Comparison of ENCODE assay signal across 25 cellular contexts in the genomic region with DNA sequence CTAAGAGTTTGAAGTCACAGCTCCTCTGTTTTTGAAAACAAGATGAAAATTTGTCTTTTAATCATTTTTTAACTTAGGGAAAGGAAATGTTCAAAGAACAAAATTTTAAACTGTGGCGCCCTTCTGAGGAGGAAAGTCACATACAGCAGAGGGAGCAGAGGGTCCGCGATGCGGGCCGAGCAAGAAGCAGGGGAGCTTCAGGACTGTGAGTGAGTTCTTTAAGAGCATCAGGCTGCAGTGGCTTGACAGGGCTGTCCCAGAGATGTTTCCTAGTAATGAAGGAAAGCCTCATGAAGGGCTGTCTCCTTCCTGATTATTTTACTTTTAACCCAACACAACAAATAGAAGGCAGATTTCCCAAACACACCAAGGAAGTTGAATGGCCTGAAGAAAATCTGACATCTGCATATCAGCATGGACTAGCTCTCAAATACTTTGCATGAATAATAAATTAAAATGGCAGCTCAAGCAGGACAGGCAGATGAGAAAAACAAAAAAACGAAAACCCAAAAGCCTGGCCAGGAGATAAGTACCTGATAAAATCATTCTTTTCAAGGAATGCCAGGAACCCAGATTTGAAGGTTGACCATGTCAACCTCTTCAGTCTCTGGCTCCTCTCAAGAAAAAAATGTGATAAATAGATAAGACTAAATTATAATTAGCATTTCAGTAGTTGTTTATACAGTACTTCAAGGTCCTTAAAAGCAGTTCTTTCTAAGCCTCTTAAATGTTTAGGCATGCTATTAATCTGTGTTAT.
DNase-seq lines count a peak whose midpoint lies in the region; ATAC-seq, FAIRE-seq and TF ChIP-seq lines count a peak whose summit lies in the region.
"Had no signal": no experiment of that assay in that cellular context is flagged by ENCODE, and none has a peak within 500 bp of the region (broad histone marks: within the 10 kb centered on the region; RNA-seq: fewer than 3 reads in every experiment).

No MANE protein-coding gene starts in this region.

- peaks cover 27% of the 10 kb centered on the region for H3K4me1 Mint-ChIP-seq in nephron
- H3K4me1 Mint-ChIP-seq in activated CD8-positive, alpha-beta T cell treated with anti-CD3 and anti-CD28 coated beads, Interleukin-2, amount 10 ng/mL, durations not matched to agents 7 days and 5 days (ENCODE audit: low read depth): no peaks in the 10 kb centered on the region
- H3K4me1 Mint-ChIP-seq: CD4-positive, alpha-beta memory T cell had no signal

- H2BK120ac ChIP-seq in H1 (replicated peaks; ENCODE audit: low read depth, low read length): no peak overlapping the region

- peak overlapping the region in 2 of 3 experiments; percentile 83 to 91 for H3K27ac Mint-ChIP-seq in nephron
- no peak overlapping the region for H3K27ac Mint-ChIP-seq in activated CD8-positive, alpha-beta T cell treated with anti-CD3 and anti-CD28 coated beads, Interleukin-2, amount 10 ng/mL, durations not matched to agents 7 days and 5 days
- H3K27ac Mint-ChIP-seq: CD4-positive, alpha-beta memory T cell had no signal

- H3K9ac ChIP-seq in SK-N-SH (no peak overlapping the region), H1 (replicated peaks in 1 of 4; ENCODE audit: extremely low read depth in 1 of 4, low read depth in 3 of 4, low read length in 3 of 4) (no peak overlapping the region)
- H3K9ac ChIP-seq: BLaER1 treated with 17β-estradiol and CSF1 and Interleukin-3, amounts not matched to agents 10 nM and 100 nM; KMS-11 had no signal

- H4K5ac ChIP-seq in H1 (ENCODE audit: insufficient read length, low read depth, low read length): no peak overlapping the region

- H2BK5ac ChIP-seq in H1 (ENCODE audit: low read depth, low read length): no peak overlapping the region

- H3K4me2 ChIP-seq in SK-N-SH: no peak overlapping the region
- no peak overlapping the region for H3K4me2 ChIP-seq in H1 (ENCODE audit: insufficient read depth in 1 of 2, low read depth in 2 of 2, low read length in 2 of 2)
- H3K4me2 ChIP-seq in osteoblast (ENCODE audit: insufficient read depth, low read length): no peak overlapping the region
- H3K4me2 ChIP-seq: KMS-11 had no signal

- no peak overlapping the region for H4K91ac ChIP-seq in H1 (replicated peaks; ENCODE audit: insufficient read length, low read length)

- H2AFZ ChIP-seq in SK-N-SH (ENCODE audit: low read depth) (no peak overlapping the region), H1 (ENCODE audit: low read length) (no peak overlapping the region), osteoblast (ENCODE audit: low read length) (no peak overlapping the region)

- no peak overlapping the region for H3K4me3 Mint-ChIP-seq in nephron
- H3K4me3 Mint-ChIP-seq in activated CD8-positive, alpha-beta T cell treated with anti-CD3 and anti-CD28 coated beads, Interleukin-2, amount 10 ng/mL, durations not matched to agents 7 days and 5 days: no peak overlapping the region
- H3K4me3 Mint-ChIP-seq: CD4-positive, alpha-beta memory T cell had no signal

- H3K27ac ChIP-seq in SK-N-SH (ENCODE audit: low read depth in 2 of 2, low read length in 1 of 2) (no peak overlapping the region), H1 (ENCODE audit: low read depth, low read length) (no peak overlapping the region), osteoblast (ENCODE audit: low read depth, low read length) (no peak overlapping the region)
- H3K27ac ChIP-seq: KMS-11, SJSA1 had no signal

- H3K23ac ChIP-seq in H1 (ENCODE audit: insufficient read length): no peak overlapping the region

- H3K79me2 ChIP-seq in SK-N-SH (ENCODE audit: insufficient read depth) (no peaks in the 10 kb centered on the region), H1 (ENCODE audit: control insufficient read depth in 1 of 2, insufficient read depth in 2 of 2, low read length in 2 of 2) (no peaks in the 10 kb centered on the region), osteoblast (ENCODE audit: insufficient read depth, low read length) (no peaks in the 10 kb centered on the region)

- no peak overlapping the region for H3K4ac ChIP-seq in H1 (replicated peaks; ENCODE audit: insufficient read length, low read depth, low read length)

- no peaks in the 10 kb centered on the region for H4K20me1 ChIP-seq in SK-N-SH (ENCODE audit: insufficient read depth)
- no peaks in the 10 kb centered on the region for H4K20me1 ChIP-seq in H1 (replicated peaks in 1 of 2; ENCODE audit: control insufficient read depth in 1 of 2, insufficient read depth in 2 of 2, low read length in 2 of 2)
- H4K20me1 ChIP-seq in osteoblast (ENCODE audit: insufficient read depth, low read length): no peaks in the 10 kb centered on the region
- H4K20me1 ChIP-seq: BLaER1 treated with 17β-estradiol and CSF1 and Interleukin-3, amounts not matched to agents 10 nM and 100 nM had no signal

- H3K79me1 ChIP-seq in H1 (ENCODE audit: low read depth, low read length): no peaks in the 10 kb centered on the region

- H3K27me3 Mint-ChIP-seq in nephron (ENCODE audit: low read depth): no peaks in the 10 kb centered on the region
- H3K27me3 Mint-ChIP-seq in activated CD8-positive, alpha-beta T cell treated with anti-CD3 and anti-CD28 coated beads, Interleukin-2, amount 10 ng/mL, durations not matched to agents 7 days and 5 days (ENCODE audit: low read depth): peaks cover 6% of the 10 kb centered on the region

- H3K36me3 ChIP-seq in SK-N-SH (replicated peaks in 1 of 2; ENCODE audit: control insufficient read depth in 1 of 2, insufficient read depth in 2 of 2, low read length in 1 of 2) (no peaks in the 10 kb centered on the region), H1 (ENCODE audit: control insufficient read depth in 2 of 4, insufficient read depth in 4 of 4, low read length in 3 of 4) (no peaks in the 10 kb centered on the region), osteoblast (ENCODE audit: insufficient read depth, low read length) (no peaks in the 10 kb centered on the region)
- H3K36me3 ChIP-seq: BLaER1 treated with 17β-estradiol and CSF1 and Interleukin-3, amounts not matched to agents 10 nM and 100 nM; SJSA1 had no signal

- DNase-seq in SK-N-SH: no peak
- DNase-seq in H1 (ENCODE audit: low read depth in 1 of 2, low spot score in 2 of 2): no peak
- no peak for DNase-seq in activated CD4-positive, alpha-beta T cell treated with anti-CD3 and anti-CD28 coated beads for 4 hours
- no peak for DNase-seq in osteoblast (ENCODE audit: insufficient read length, low spot score, missing footprints)
- no peak for DNase-seq in activated CD8-positive, alpha-beta T cell treated with anti-CD3 and anti-CD28 coated beads, Interleukin-2, amount 10 ng/mL, durations not matched to agents 7 days and 5 days
- DNase-seq: 8988T; Caco-2; CD4-positive, alpha-beta memory T cell; DMS 273 treated with DMSO at 0.1 percent for 48 hours; DMS79 treated with DMSO at 0.1 percent for 48 hours; HCEC 1CT; NCI-H1092 treated with DMSO at 0.1 percent for 48 hours; NCI-H1436 treated with DMSO at 0.1 percent for 48 hours; NCI-H1930; NCI-H2227 treated with DMSO at 0.1 percent for 48 hours; NCI-H510A; NCI-H748 treated with DMSO at 0.1 percent for 48 hours had no signal

- H3K9me3 Mint-ChIP-seq in nephron: peaks cover 8% of the 10 kb centered on the region
- no peaks in the 10 kb centered on the region for H3K9me3 Mint-ChIP-seq in activated CD8-positive, alpha-beta T cell treated with anti-CD3 and anti-CD28 coated beads, Interleukin-2, amount 10 ng/mL, durations not matched to agents 7 days and 5 days (ENCODE audit: insufficient read depth)

- H3K9me2 ChIP-seq in SK-N-SH: no peaks in the 10 kb centered on the region

- no peak overlapping the region for H3K14ac ChIP-seq in H1 (ENCODE audit: insufficient read length)

- no peaks in the 10 kb centered on the region for H3K4me1 ChIP-seq in SK-N-SH (ENCODE audit: control insufficient read depth in 1 of 2, insufficient read depth in 2 of 2, low read depth in 1 of 2, low read length in 1 of 2)
- no peaks in the 10 kb centered on the region for H3K4me1 ChIP-seq in H1 (replicated peaks in 1 of 4; ENCODE audit: control insufficient read depth in 3 of 4, insufficient read depth in 4 of 4, low read length in 3 of 4)
- H3K4me1 ChIP-seq in osteoblast (ENCODE audit: insufficient read depth, low read length): no peaks in the 10 kb centered on the region
- H3K4me1 ChIP-seq: SJSA1 had no signal

- ATAC-seq in SK-N-SH treated with all-trans-retinoic acid at 6 μM for 48 hours (no peak; the same call in 1 of the 3 replicates), GM21619 (IDR thresholded peaks at IDR 0.05; ENCODE audit: unreplicated experiment) (no peak)
- ATAC-seq in activated CD8-positive, alpha-beta T cell treated with anti-CD3 and anti-CD28 coated beads, Interleukin-2, amount 10 ng/mL, durations not matched to agents 7 days and 5 days: no peak
- ATAC-seq: Panc1 had no signal

- POLR2A ChIA-PET in SK-N-SH (lab: Yijun Ruan, JAX): no interaction called here
- POLR2A ChIA-PET in H1 (lab: Charles Lee; ENCODE audit: partially characterized antibody): no interaction called here
- POLR2A ChIA-PET in activated CD8-positive, alpha-beta T cell treated with anti-CD3 and anti-CD28 coated beads, Interleukin-2, amount 10 ng/mL, durations not matched to agents 7 days and 5 days (lab: Charles Lee): no interaction called here

- H3K36me3 Mint-ChIP-seq in nephron (ENCODE audit: low read depth): no peaks in the 10 kb centered on the region
- H3K36me3 Mint-ChIP-seq in activated CD8-positive, alpha-beta T cell treated with anti-CD3 and anti-CD28 coated beads, Interleukin-2, amount 10 ng/mL, durations not matched to agents 7 days and 5 days (ENCODE audit: low read depth): no peaks in the 10 kb centered on the region
- H3K36me3 Mint-ChIP-seq: CD4-positive, alpha-beta memory T cell had no signal

- H4K8ac ChIP-seq in H1 (ENCODE audit: extremely low read depth, insufficient read depth, low read length): no peak overlapping the region

- no peaks in the 10 kb centered on the region for H3K27me3 ChIP-seq in SK-N-SH (ENCODE audit: insufficient read depth)
- no peaks in the 10 kb centered on the region for H3K27me3 ChIP-seq in H1 (replicated peaks in 1 of 4; ENCODE audit: control insufficient read depth in 3 of 4, extremely low read depth in 1 of 4, insufficient read depth in 3 of 4, low read length in 3 of 4)
- H3K27me3 ChIP-seq in osteoblast (ENCODE audit: insufficient read depth, low read length): no peaks in the 10 kb centered on the region
- H3K27me3 ChIP-seq: BLaER1 treated with 17β-estradiol and CSF1 and Interleukin-3, amounts not matched to agents 10 nM and 100 nM had no signal

- CTCF ChIA-PET in SK-N-SH (lab: Yijun Ruan, JAX) (no interaction called here), H1 (lab: Charles Lee; ENCODE audit: partially characterized antibody) (interaction anchor here (0.7 to 1.7 kb wide), 5 partner anchors 11 to 141 kb away, joined by 3 to 8 read pairs (median 3); no protein-coding TSS in a partner anchor)
- CTCF ChIA-PET in activated CD8-positive, alpha-beta T cell treated with anti-CD3 and anti-CD28 coated beads, Interleukin-2, amount 10 ng/mL, durations not matched to agents 7 days and 5 days (lab: Charles Lee): no interaction called here

- H2BK20ac ChIP-seq in H1 (ENCODE audit: low read length): no peak overlapping the region

- no peak for TF ChIP-seq RAD21 in SK-N-SH (IDR thresholded peaks at IDR 0.05; ENCODE audit: low read length)
- peak; percentile 37 to 38; a peak in 2 of 4 replicates for TF ChIP-seq RAD21 in H1 (IDR thresholded peaks at IDR 0.05 in 1 of 2, conservative IDR thresholded peaks at IDR 0.05 in 1 of 2; ENCODE audit: low read depth in 2 of 2, low read length in 2 of 2)

- FAIRE-seq in H1 (lab: Jason Lieb, UNC): no peak
- FAIRE-seq: HTR-8/SVneo had no signal

- 84% methylated on average over 6 of the region's 6 CpGs for WGBS in SK-N-SH (ENCODE audit: low lambda C conversion rate)
- WGBS in H1 (ENCODE audit: extremely low coverage in 1 of 2, insufficient coverage in 1 of 2, insufficient read length in 1 of 2, insufficient replicate concordance in 2 of 2, low coverage in 1 of 2, low lambda C conversion rate in 2 of 2, missing lambda C conversion rate in 1 of 2), 2 experiments: 82% methylated on average over 6 of the region's 6 CpGs; no CpG with 5 or more reads in 1 of the 2 experiments

- H3K23me2 ChIP-seq in H1 (ENCODE audit: low read depth, low read length): no peaks in the 10 kb centered on the region

- H3K9me3 ChIP-seq in SK-N-SH (no peaks in the 10 kb centered on the region), H1 (ENCODE audit: insufficient read depth in 2 of 2, low read depth in 1 of 2, low read length in 1 of 2) (no peaks in the 10 kb centered on the region), osteoblast (ENCODE audit: low read depth, low read length) (no peaks in the 10 kb centered on the region)
- H3K9me3 ChIP-seq: Caco-2, SJSA1 had no signal

- H3F3A ChIP-seq in SK-N-SH (replicated peaks; ENCODE audit: insufficient read depth): no peaks in the 10 kb centered on the region

- no peak overlapping the region for H2BK15ac ChIP-seq in H1 (ENCODE audit: low read length)

- TF ChIP-seq POLR2A in H1 (IDR thresholded peaks at IDR 0.05; ENCODE audit: control extremely low read depth in 1 of 2, low read depth in 2 of 2, low read length in 2 of 2): no peak

- no peak overlapping the region for H3K56ac ChIP-seq in H1 (replicated peaks; ENCODE audit: insufficient read length, low read depth, low read length)

- no peak for TF ChIP-seq CTCF in SK-N-SH (IDR thresholded peaks at IDR 0.05)
- TF ChIP-seq CTCF in H1 (IDR thresholded peaks at IDR 0.05; ENCODE audit: control extremely low read depth in 1 of 3, insufficient read depth in 1 of 3, low read depth in 1 of 3, low read length in 3 of 3): peak in 1 of 3 experiments; percentile 17; a peak in 1 of 4 replicates
- peak in 1 of 3 experiments; percentile 9 for TF ChIP-seq CTCF in nephron (IDR thresholded peaks at IDR 0.05; ENCODE audit: unreplicated experiment in 3 of 3)
- TF ChIP-seq CTCF in osteoblast (IDR thresholded peaks at IDR 0.05; ENCODE audit: extremely low read depth, low read depth, low read length): no peak

- H2BK12ac ChIP-seq in H1 (ENCODE audit: low read depth, low read length): no peak overlapping the region

- TF ChIP-seq EP300 in SK-N-SH (IDR thresholded peaks at IDR 0.05; ENCODE audit: borderline replicate concordance in 1 of 2, low read depth in 1 of 2, low read length in 1 of 2) (no peak), H1 (IDR thresholded peaks at IDR 0.05; ENCODE audit: borderline replicate concordance in 1 of 2, low read depth in 2 of 2, low read length in 2 of 2) (no peak)

- no peak overlapping the region for H3K18ac ChIP-seq in H1 (ENCODE audit: extremely low read depth, low read length)

- H3K4me3 ChIP-seq in SK-N-SH (ENCODE audit: low read depth in 2 of 2, low read length in 1 of 2): no peak overlapping the region
- no peak overlapping the region for H3K4me3 ChIP-seq in H1 (ENCODE audit: extremely low read depth in 1 of 4, insufficient read depth in 2 of 4, low read depth in 3 of 4, low read length in 4 of 4)
- no peak overlapping the region for H3K4me3 ChIP-seq in osteoblast (ENCODE audit: insufficient read depth, low read length)
- H3K4me3 ChIP-seq: BLaER1 treated with 17β-estradiol and CSF1 and Interleukin-3, amounts not matched to agents 10 nM and 100 nM; SJSA1 had no signal

- H2AK5ac ChIP-seq in H1 (ENCODE audit: low read depth, low read length): no peak overlapping the region
